ENCODE assay signal across 19 cellular contexts in genomic region chrX:28848707-28849106, GRCh38.
DNase-seq lines count a peak whose midpoint lies in the region; ATAC-seq, FAIRE-seq and TF ChIP-seq lines count a peak whose summit lies in the region.
"Had no signal": no experiment of that assay in that cellular context is flagged by ENCODE, and none has a peak within 500 bp of the region (broad histone marks: within the 10 kb centered on the region; RNA-seq: fewer than 3 reads in every experiment).

No MANE protein-coding gene starts in this region.

- no peak for TF ChIP-seq CTCF in left ventricle myocardium inferior (IDR thresholded peaks at IDR 0.05; ENCODE audit: borderline replicate concordance)

- no peaks in the 10 kb centered on the region for H3K36me3 Mint-ChIP-seq in effector memory CD8-positive, alpha-beta T cell (ENCODE audit: insufficient read depth)
- H3K36me3 Mint-ChIP-seq: CD14-positive monocyte; CD8-positive, alpha-beta T cell had no signal

- H3K4me3 Mint-ChIP-seq in effector memory CD8-positive, alpha-beta T cell: no peak overlapping the region
- H3K4me3 Mint-ChIP-seq: CD14-positive monocyte; CD8-positive, alpha-beta T cell had no signal

- intact Hi-C loops in left ventricle myocardium inferior (cut with micrococcal nuclease): no loop called here
- intact Hi-C loops in cardiac septum (cut with DNase I): no loop called here

- H3K27ac Mint-ChIP-seq in effector memory CD8-positive, alpha-beta T cell: no peak overlapping the region
- H3K27ac Mint-ChIP-seq: CD14-positive monocyte; CD8-positive, alpha-beta T cell had no signal

- H3K27ac ChIP-seq in left ventricle myocardium inferior (replicated peaks) (peak overlapping the region; percentile 72), temporal lobe (ENCODE audit: low read depth, low read length) (peak overlapping the region; percentile 88)
- H3K27ac ChIP-seq: 22Rv1 had no signal

- H3K27me3 ChIP-seq in left ventricle myocardium inferior (ENCODE audit: low read depth): no peaks in the 10 kb centered on the region

- DNase-seq in left ventricle myocardium inferior: no peak
- DNase-seq in cardiac septum (ENCODE audit: low spot score): no peak
- DNase-seq in cerebellum (ENCODE audit: low spot score): peak; percentile 3
- no peak for DNase-seq in left lobe of liver (ENCODE audit: low spot score)
- no peak for DNase-seq in T-helper 9 cell
- DNase-seq in effector memory CD8-positive, alpha-beta T cell: no peak
- DNase-seq in urothelium cell line (ENCODE audit: low spot score): no peak
- DNase-seq: CD8-positive, alpha-beta T cell; COR-L47; DMS153; DMS79 treated with DMSO at 0.1 percent for 48 hours; EL; GDM1 had no signal

- no peak overlapping the region for H3K4me3 ChIP-seq in left ventricle myocardium inferior

- no peaks in the 10 kb centered on the region for H3K4me1 ChIP-seq in left ventricle myocardium inferior

- H3K36me3 ChIP-seq in left ventricle myocardium inferior: no peaks in the 10 kb centered on the region

- H3K4me1 Mint-ChIP-seq in effector memory CD8-positive, alpha-beta T cell (ENCODE audit: low read depth in 2 of 2): no peaks in the 10 kb centered on the region
- H3K4me1 Mint-ChIP-seq: CD14-positive monocyte had no signal

- peaks cover 0 to 4% of the 10 kb centered on the region in 2 donors for H3K9me3 Mint-ChIP-seq in effector memory CD8-positive, alpha-beta T cell

- no peak for FAIRE-seq in urothelium cell line (lab: Jason Lieb, UNC)
- FAIRE-seq: D721Med, HTR-8/SVneo had no signal

- ATAC-seq in left lobe of liver: peak; percentile 86
- ATAC-seq in effector memory CD8-positive, alpha-beta T cell (replicated peaks): no peak
- ATAC-seq: CD8-positive, alpha-beta T cell; HCT116 had no signal

- H3K27me3 Mint-ChIP-seq in effector memory CD8-positive, alpha-beta T cell: no peaks in the 10 kb centered on the region

- no peaks in the 10 kb centered on the region for H3K9me3 ChIP-seq in left ventricle myocardium inferior (replicated peaks)
